37 cellular contexts compared by ENCODE assay signal in genomic region chrX:150332023-150332422, GRCh38.
"Had no signal": no experiment of that assay in that cellular context is flagged by ENCODE, and none has a peak within 500 bp of the region (broad histone marks: within the 10 kb centered on the region; RNA-seq: fewer than 3 reads in every experiment).

No MANE protein-coding gene starts in this region.

- H3K4me1 ChIP-seq: adrenal gland, ascending aorta, body of pancreas, breast epithelium had no signal

- H3K36me3 ChIP-seq: adrenal gland, ascending aorta, brain microvascular endothelial cell, breast epithelium, cardiac muscle cell had no signal

- H3K27ac ChIP-seq: adrenal gland, ascending aorta, body of pancreas, brain microvascular endothelial cell, breast epithelium, cardiac muscle cell had no signal

- H3K4me3 Mint-ChIP-seq: activated naive CD4-positive, alpha-beta T cell treated with anti-CD3 and anti-CD28 coated beads for 36 hours; activated naive CD4-positive, alpha-beta T cell treated with anti-CD3 and anti-CD28 coated beads, Interleukin-2, amount 10 ng/mL, durations not matched to agents 7 days and 5 days; activated naive CD4-positive, alpha-beta T cell treated with anti-CD3 and anti-CD28 coated beads, Interleukin-2, amount 50 U/mL, for 24 hours; activated naive CD8-positive, alpha-beta T cell; activated naive CD8-positive, alpha-beta T cell treated with anti-CD3 and anti-CD28 coated beads for 36 hours; activated naive CD8-positive, alpha-beta T cell treated with anti-CD3 and anti-CD28 coated beads, Interleukin-2, amount 10 ng/mL, durations not matched to agents 7 days and 5 days; activated naive CD8-positive, alpha-beta T cell treated with anti-CD3 and anti-CD28 coated beads, Interleukin-2, amount 50 U/mL, for 24 hours; activated T-cell treated with anti-CD3 and anti-CD28 coated beads, Interleukin-2, amount 50 U/mL, for 24 hours; activated T-cell treated with anti-CD3 and anti-CD28 coated beads, Interleukin-2, amount 50 U/mL, for 4 hours; activated T-cell treated with anti-CD3 and anti-CD28 coated beads, Interleukin-2, amount 50 U/mL, for 72 hours; activated T-helper 1 cell treated with anti-CD3 and anti-CD28 coated beads, Interleukin-12 subunit alpha, Interleukin-12 subunit beta, Interleukin-2, Interleukin-4 antibody, amounts not matched to agents 30 ng/mL and 10 ng/mL and 1 ng/mL, durations not matched to agents 14 hours and 24 hours and 36 hours; activated T-helper 17 cell treated with anti-CD3 and anti-CD28 coated beads, Interleukin-2, amount 50 U/mL, for 72 hours; brain; central memory CD8-positive, alpha-beta T cell had no signal

- H3K4me1 Mint-ChIP-seq: activated T-helper 17 cell treated with anti-CD3 and anti-CD28 coated beads, Interleukin-2, amount 50 U/mL, for 72 hours had no signal

- H3K27me3 ChIP-seq: adrenal gland, ascending aorta, body of pancreas, brain microvascular endothelial cell, cardiac muscle cell had no signal

- H3K27me3 Mint-ChIP-seq: activated naive CD4-positive, alpha-beta T cell treated with anti-CD3 and anti-CD28 coated beads, Interleukin-2, amount 50 U/mL, for 24 hours; activated naive CD8-positive, alpha-beta T cell; activated naive CD8-positive, alpha-beta T cell treated with anti-CD3 and anti-CD28 coated beads for 36 hours; activated naive CD8-positive, alpha-beta T cell treated with anti-CD3 and anti-CD28 coated beads, Interleukin-2, amount 50 U/mL, for 24 hours; activated T-helper 17 cell treated with anti-CD3 and anti-CD28 coated beads, Interleukin-2, amount 50 U/mL, for 72 hours; brain; central memory CD8-positive, alpha-beta T cell had no signal

- H3K27ac Mint-ChIP-seq: activated naive CD4-positive, alpha-beta T cell treated with anti-CD3 and anti-CD28 coated beads for 36 hours; activated naive CD4-positive, alpha-beta T cell treated with anti-CD3 and anti-CD28 coated beads, Interleukin-2, amount 10 ng/mL, durations not matched to agents 7 days and 5 days; activated naive CD4-positive, alpha-beta T cell treated with anti-CD3 and anti-CD28 coated beads, Interleukin-2, amount 50 U/mL, for 24 hours; activated naive CD4-positive, alpha-beta T cell treated with anti-CD3 and anti-CD28 coated beads, Interleukin-2, amount 50 U/mL, for 72 hours; activated naive CD8-positive, alpha-beta T cell; activated naive CD8-positive, alpha-beta T cell treated with anti-CD3 and anti-CD28 coated beads for 36 hours; activated naive CD8-positive, alpha-beta T cell treated with anti-CD3 and anti-CD28 coated beads, Interleukin-2, amount 10 ng/mL, durations not matched to agents 7 days and 5 days; activated naive CD8-positive, alpha-beta T cell treated with anti-CD3 and anti-CD28 coated beads, Interleukin-2, amount 50 U/mL, for 24 hours; activated T-cell treated with anti-CD3 and anti-CD28 coated beads, Interleukin-2, amount 50 U/mL, for 24 hours; activated T-cell treated with anti-CD3 and anti-CD28 coated beads, Interleukin-2, amount 50 U/mL, for 72 hours; activated T-helper 1 cell treated with anti-CD3 and anti-CD28 coated beads, Interleukin-12 subunit alpha, Interleukin-12 subunit beta, Interleukin-2, Interleukin-4 antibody, amounts not matched to agents 30 ng/mL and 10 ng/mL and 1 ng/mL, durations not matched to agents 14 hours and 24 hours and 36 hours; activated T-helper 17 cell treated with anti-CD3 and anti-CD28 coated beads, Interleukin-2, amount 50 U/mL, for 72 hours; activated T-helper 2 cell treated with anti-CD3 and anti-CD28 coated beads, Interferon-gamma antibody, Interleukin-2, Interleukin-4, amounts not matched to agents 10 μg/mL and 5 μg/mL and 100 μg/mL, durations not matched to agents 14 hours and 24 hours and 36 hours; brain had no signal

- H3K9me3 ChIP-seq: adrenal gland, ascending aorta, body of pancreas, breast epithelium had no signal

- H3K36me3 Mint-ChIP-seq: activated naive CD4-positive, alpha-beta T cell treated with anti-CD3 and anti-CD28 coated beads, Interleukin-2, amount 10 ng/mL, durations not matched to agents 7 days and 5 days; activated naive CD4-positive, alpha-beta T cell treated with anti-CD3 and anti-CD28 coated beads, Interleukin-2, amount 50 U/mL, for 24 hours; activated naive CD4-positive, alpha-beta T cell treated with anti-CD3 and anti-CD28 coated beads, Interleukin-2, amount 50 U/mL, for 72 hours; activated naive CD8-positive, alpha-beta T cell; activated naive CD8-positive, alpha-beta T cell treated with anti-CD3 and anti-CD28 coated beads for 36 hours; activated naive CD8-positive, alpha-beta T cell treated with anti-CD3 and anti-CD28 coated beads, Interleukin-2, amount 10 ng/mL, durations not matched to agents 7 days and 5 days; brain had no signal

- H3K4me3 ChIP-seq: adrenal gland, ascending aorta, body of pancreas, breast epithelium, cardiac muscle cell had no signal

- H3K9me3 Mint-ChIP-seq: activated naive CD4-positive, alpha-beta T cell treated with anti-CD3 and anti-CD28 coated beads for 36 hours; activated naive CD4-positive, alpha-beta T cell treated with anti-CD3 and anti-CD28 coated beads, Interleukin-2, amount 10 ng/mL, durations not matched to agents 7 days and 5 days; activated naive CD4-positive, alpha-beta T cell treated with anti-CD3 and anti-CD28 coated beads, Interleukin-2, amount 50 U/mL, for 24 hours; activated naive CD4-positive, alpha-beta T cell treated with anti-CD3 and anti-CD28 coated beads, Interleukin-2, amount 50 U/mL, for 72 hours; activated naive CD8-positive, alpha-beta T cell treated with anti-CD3 and anti-CD28 coated beads for 36 hours; activated naive CD8-positive, alpha-beta T cell treated with anti-CD3 and anti-CD28 coated beads, Interleukin-2, amount 10 ng/mL, durations not matched to agents 7 days and 5 days; activated naive CD8-positive, alpha-beta T cell treated with anti-CD3 and anti-CD28 coated beads, Interleukin-2, amount 50 U/mL, for 24 hours; activated T-cell treated with anti-CD3 and anti-CD28 coated beads, Interleukin-2, amount 50 U/mL, for 24 hours; activated T-cell treated with anti-CD3 and anti-CD28 coated beads, Interleukin-2, amount 50 U/mL, for 4 hours; activated T-cell treated with anti-CD3 and anti-CD28 coated beads, Interleukin-2, amount 50 U/mL, for 72 hours; activated T-helper 1 cell treated with anti-CD3 and anti-CD28 coated beads, Interleukin-12 subunit alpha, Interleukin-12 subunit beta, Interleukin-2, Interleukin-4 antibody, amounts not matched to agents 30 ng/mL and 10 ng/mL and 1 ng/mL, durations not matched to agents 14 hours and 24 hours and 36 hours; activated T-helper 17 cell treated with anti-CD3 and anti-CD28 coated beads, Interleukin-2, amount 50 U/mL, for 72 hours; activated T-helper 2 cell treated with anti-CD3 and anti-CD28 coated beads, Interferon-gamma antibody, Interleukin-2, Interleukin-4, amounts not matched to agents 10 μg/mL and 5 μg/mL and 100 μg/mL, durations not matched to agents 14 hours and 24 hours and 36 hours; central memory CD8-positive, alpha-beta T cell had no signal

- DNase-seq: activated effector memory CD4-positive, alpha-beta T cell treated with anti-CD3 and anti-CD28 coated beads, Interleukin-2, amount 50 U/mL, for 16 hours; activated effector memory CD4-positive, alpha-beta T cell treated with Interleukin-2 at 50 U/mL for 16 hours; activated gamma-delta T cell; activated gamma-delta T cell treated with Interleukin-2 at 50 U/mL for 16 hours; activated naive CD4-positive, alpha-beta T cell; activated naive CD4-positive, alpha-beta T cell treated with anti-CD3 and anti-CD28 coated beads for 36 hours; activated naive CD4-positive, alpha-beta T cell treated with anti-CD3 and anti-CD28 coated beads, Interleukin-2, amount 10 ng/mL, durations not matched to agents 7 days and 5 days; activated naive CD4-positive, alpha-beta T cell treated with anti-CD3 and anti-CD28 coated beads, Interleukin-2, amount 50 U/mL, for 16 hours; activated naive CD4-positive, alpha-beta T cell treated with Interleukin-2 at 50 U/mL for 16 hours; activated naive CD8-positive, alpha-beta T cell treated with anti-CD3 and anti-CD28 coated beads for 36 hours; activated naive CD8-positive, alpha-beta T cell treated with anti-CD3 and anti-CD28 coated beads, Interleukin-2, amount 10 ng/mL, durations not matched to agents 7 days and 5 days; activated naive CD8-positive, alpha-beta T cell treated with anti-CD3 and anti-CD28 coated beads, Interleukin-2, amount 50 U/mL, for 24 hours; activated T-cell treated with anti-CD3 and anti-CD28 coated beads, Interleukin-2, amount 50 U/mL, for 24 hours; activated T-cell treated with anti-CD3 and anti-CD28 coated beads, Interleukin-2, amount 50 U/mL, for 4 hours; activated T-cell treated with anti-CD3 and anti-CD28 coated beads, Interleukin-2, amount 50 U/mL, for 48 hours; activated T-cell treated with anti-CD3 and anti-CD28 coated beads, Interleukin-2, amount 50 U/mL, for 72 hours; adrenal gland; amniotic stem cell; amygdala; anterior cingulate cortex; aorta; body of pancreas; brain microvascular endothelial cell; caudate nucleus; central memory CD4-positive, alpha-beta T cell; cerebellar nuclear complex had no signal
